ENCODE assay signal across 8 cellular contexts in genomic region chr16:31476305-31477219, GRCh38. TPM values are rescaled to one million over a fixed set of nuclear protein-coding genes. Genes with fewer than 3 reads are reported as not detected.
A peak's percentile ranks its signal among the peaks of the same experiment; 100 is the strongest.
DNase-seq lines count a peak whose midpoint lies in the region; FAIRE-seq and TF ChIP-seq lines count a peak whose summit lies in the region.

No MANE protein-coding gene starts in this region.

- H3K4me1 Mint-ChIP-seq in activated CD4-positive, alpha-beta memory T cell treated with anti-CD3 and anti-CD28 coated beads for 36 hours (ENCODE audit: low read depth) = peaks cover 18% of the 10 kb centered on the region

- H3K4me1 ChIP-seq in osteoblast (ENCODE audit: insufficient read depth, low read length) (peaks cover 22% of the 10 kb centered on the region), thyroid gland (peaks cover 7 to 29% of the 10 kb centered on the region in 2 donors)

- no peak overlapping the region for H3K4me2 ChIP-seq in osteoblast (ENCODE audit: insufficient read depth, low read length)

- TF ChIP-seq POLR2A in erythroblast (IDR thresholded peaks at IDR 0.05; ENCODE audit: low read length) (peak; percentile 74), thyroid gland (IDR thresholded peaks at IDR 0.05) (peak in 1 of 2 donors; percentile 73)

- intact Hi-C loops in activated CD4-positive, alpha-beta memory T cell treated with anti-CD3 and anti-CD28 coated beads for 36 hours (cut with micrococcal nuclease) = loop anchor here (1.0 to 5.0 kb wide), 4 partner anchors 11 to 221 kb away; partner anchors contain the start of gene RUSF1
- intact Hi-C loops in thyroid gland (cut with DNase I) = no loop called here

- no peak overlapping the region for H3K4me3 ChIP-seq in osteoblast (ENCODE audit: insufficient read depth, low read length)
- H3K4me3 ChIP-seq in thyroid gland (replicated peaks in 1 of 3) = peak overlapping the region in 2 of 3 donors; percentile 11 to 52

- H3K27ac Mint-ChIP-seq in activated CD4-positive, alpha-beta memory T cell treated with anti-CD3 and anti-CD28 coated beads for 36 hours = peak overlapping the region; percentile 51

- no peak overlapping the region for H2AFZ ChIP-seq in osteoblast (ENCODE audit: low read length)

- H3K79me2 ChIP-seq in osteoblast (ENCODE audit: insufficient read depth, low read length) = peaks cover 4% of the 10 kb centered on the region

- peak; percentile 82 for DNase-seq in GM19239 (ENCODE audit: insufficient read length, low spot score)
- DNase-seq in HuH-7 (ENCODE audit: low spot score) = peak; percentile 88
- DNase-seq in activated CD4-positive, alpha-beta memory T cell treated with anti-CD3 and anti-CD28 coated beads for 36 hours = peak; percentile 94
- peak; percentile 89 to 93 for DNase-seq in erythroblast (lab: John Stamatoyannopoulos, UW)
- DNase-seq in osteoblast (ENCODE audit: insufficient read length, low spot score, missing footprints) = peak; percentile 73
- DNase-seq in thyroid gland = peak; percentile 93 to 94
- no peak for DNase-seq in NCI-H774 (lab: John Stamatoyannopoulos, UW)
- DNase-seq in DMS 273 treated with DMSO at 0.1 percent for 48 hours (lab: John Stamatoyannopoulos, UW) = no peak

- CTCF ChIA-PET in activated CD4-positive, alpha-beta memory T cell treated with anti-CD3 and anti-CD28 coated beads for 36 hours (lab: Charles Lee) = interaction anchor here (4.6 kb wide), 1 partner anchor 16 kb away, joined by 24 read pairs; no protein-coding TSS in a partner anchor

- FAIRE-seq in GM19239 (lab: Jason Lieb, UNC) = peak; percentile 75

- H3K27me3 Mint-ChIP-seq in activated CD4-positive, alpha-beta memory T cell treated with anti-CD3 and anti-CD28 coated beads for 36 hours = peaks cover 12% of the 10 kb centered on the region

- H3K9me3 Mint-ChIP-seq in activated CD4-positive, alpha-beta memory T cell treated with anti-CD3 and anti-CD28 coated beads for 36 hours = no peaks in the 10 kb centered on the region

- peaks cover 41% of the 10 kb centered on the region for H4K20me1 ChIP-seq in osteoblast (ENCODE audit: insufficient read depth, low read length)

- H3K27ac ChIP-seq in osteoblast (ENCODE audit: low read depth, low read length) (no peak overlapping the region), thyroid gland (peak overlapping the region; percentile 71 to 95 (median 84))

- H3K9me3 ChIP-seq in osteoblast (ENCODE audit: low read depth, low read length) (no peaks in the 10 kb centered on the region), thyroid gland (no peaks in the 10 kb centered on the region)

- H3K36me3 ChIP-seq in osteoblast (ENCODE audit: insufficient read depth, low read length) (peaks cover 41% of the 10 kb centered on the region), thyroid gland (peaks cover 0 to 2% of the 10 kb centered on the region in 2 donors)

- POLR2A ChIA-PET in activated CD4-positive, alpha-beta memory T cell treated with anti-CD3 and anti-CD28 coated beads for 36 hours (lab: Charles Lee) = interaction anchor here (1.1 to 2.2 kb wide), 4 partner anchors 13 to 397 kb away, joined by 3 to 11 read pairs (median 8); partner anchors contain the start of genes ARMC5, RUSF1 and ZNF267

- WGBS in thyroid gland, 2 donors = 36 to 45% methylated on average over 39 to 43 of the region's 68 CpGs

- H3K27me3 ChIP-seq in osteoblast (ENCODE audit: insufficient read depth, low read length) = peaks cover 3% of the 10 kb centered on the region
- no peaks in the 10 kb centered on the region for H3K27me3 ChIP-seq in thyroid gland

- peak overlapping the region; percentile 75 for H3K4me3 Mint-ChIP-seq in activated CD4-positive, alpha-beta memory T cell treated with anti-CD3 and anti-CD28 coated beads for 36 hours

- no peaks in the 10 kb centered on the region for H3K36me3 Mint-ChIP-seq in activated CD4-positive, alpha-beta memory T cell treated with anti-CD3 and anti-CD28 coated beads for 36 hours

- TF ChIP-seq CTCF in osteoblast (IDR thresholded peaks at IDR 0.05; ENCODE audit: extremely low read depth, low read depth, low read length) (no peak), thyroid gland (IDR thresholded peaks at IDR 0.05) (no peak)

RNA-seq across cellular contexts. Expression of gene TGFB1I1, which starts 4.6 kb away (rescaled TPM):
- total RNA-seq in activated CD4-positive, alpha-beta memory T cell treated with anti-CD3 and anti-CD28 coated beads for 36 hours = 1 to 10 TPM in 1 of 2 experiments, under 1 TPM in 1; 0.80 to 1.1 TPM
- total RNA-seq in osteoblast (60.1 and 70.4 TPM in 2 replicates), thyroid gland (10 to 100 TPM; 11.0 to 23.5 (median 20.0) TPM)

RNA-seq across cellular contexts. Expression of gene SLC5A2, which starts 6.4 kb away (rescaled TPM):
- under 1 TPM in 1 of 2 experiments, not detected in 1; 0.21 TPM for total RNA-seq in activated CD4-positive, alpha-beta memory T cell treated with anti-CD3 and anti-CD28 coated beads for 36 hours
- total RNA-seq in osteoblast (not detected in 2 replicates), thyroid gland (under 1 TPM in 1 of 4 donors, not detected in 3; 0.33 TPM)

RNA-seq across cellular contexts. Expression of gene ARMC5, which starts 17.3 kb away (rescaled TPM):
- total RNA-seq in activated CD4-positive, alpha-beta memory T cell treated with anti-CD3 and anti-CD28 coated beads for 36 hours = 1 to 10 TPM; 5.5 to 6.4 TPM
- total RNA-seq in osteoblast = 10.6 and 12.7 TPM in 2 replicates
- 10 to 100 TPM; 13.2 to 18.0 (median 15.3) TPM for total RNA-seq in thyroid gland

RNA-seq across cellular contexts. Expression of gene RUSF1, which starts 31.6 kb away (rescaled TPM):
- 10 to 100 TPM; 40.9 to 41.2 TPM for total RNA-seq in activated CD4-positive, alpha-beta memory T cell treated with anti-CD3 and anti-CD28 coated beads for 36 hours
- total RNA-seq in osteoblast (48.5 and 53.0 TPM in 2 replicates), thyroid gland (100 to 1,000 TPM in 3 of 4 donors, 10 to 100 TPM in 1; 77.8 to 136 (median 129) TPM)

RNA-seq across cellular contexts. Expression of gene ZNF843, which starts 34.0 kb away (rescaled TPM):
- under 1 TPM; 0.17 to 0.19 TPM for total RNA-seq in activated CD4-positive, alpha-beta memory T cell treated with anti-CD3 and anti-CD28 coated beads for 36 hours
- total RNA-seq in osteoblast (1.1 and 1.2 TPM in 2 replicates), thyroid gland (1 to 10 TPM in 3 of 4 donors, under 1 TPM in 1; 0.40 to 1.8 (median 1.5) TPM)

Comparison
In these comparisons a context has a peak if more than half of its experiments do, and no peak if none do; other contexts are left out.
1. DNase-seq: peak in GM19239 (single experiment), HuH-7 (single experiment), activated CD4-positive, alpha-beta memory T cell treated with anti-CD3 and anti-CD28 coated beads for 36 hours (single experiment), erythroblast (2 of 2), osteoblast (single experiment) and thyroid gland (2 of 2); none in NCI-H774 (single experiment) and DMS 273 treated with DMSO at 0.1 percent for 48 hours (single experiment).
2. RNA of gene TGFB1I1, which starts 4.6 kb away (total RNA-seq): 60.1 to 70.4 TPM in osteoblast and 11.0 to 23.5 TPM in thyroid gland; 0.80 to 1.1 TPM in activated CD4-positive, alpha-beta memory T cell treated with anti-CD3 and anti-CD28 coated beads for 36 hours; every median in the first group is over 4 times any median in the second.